In the genomic region with DNA sequence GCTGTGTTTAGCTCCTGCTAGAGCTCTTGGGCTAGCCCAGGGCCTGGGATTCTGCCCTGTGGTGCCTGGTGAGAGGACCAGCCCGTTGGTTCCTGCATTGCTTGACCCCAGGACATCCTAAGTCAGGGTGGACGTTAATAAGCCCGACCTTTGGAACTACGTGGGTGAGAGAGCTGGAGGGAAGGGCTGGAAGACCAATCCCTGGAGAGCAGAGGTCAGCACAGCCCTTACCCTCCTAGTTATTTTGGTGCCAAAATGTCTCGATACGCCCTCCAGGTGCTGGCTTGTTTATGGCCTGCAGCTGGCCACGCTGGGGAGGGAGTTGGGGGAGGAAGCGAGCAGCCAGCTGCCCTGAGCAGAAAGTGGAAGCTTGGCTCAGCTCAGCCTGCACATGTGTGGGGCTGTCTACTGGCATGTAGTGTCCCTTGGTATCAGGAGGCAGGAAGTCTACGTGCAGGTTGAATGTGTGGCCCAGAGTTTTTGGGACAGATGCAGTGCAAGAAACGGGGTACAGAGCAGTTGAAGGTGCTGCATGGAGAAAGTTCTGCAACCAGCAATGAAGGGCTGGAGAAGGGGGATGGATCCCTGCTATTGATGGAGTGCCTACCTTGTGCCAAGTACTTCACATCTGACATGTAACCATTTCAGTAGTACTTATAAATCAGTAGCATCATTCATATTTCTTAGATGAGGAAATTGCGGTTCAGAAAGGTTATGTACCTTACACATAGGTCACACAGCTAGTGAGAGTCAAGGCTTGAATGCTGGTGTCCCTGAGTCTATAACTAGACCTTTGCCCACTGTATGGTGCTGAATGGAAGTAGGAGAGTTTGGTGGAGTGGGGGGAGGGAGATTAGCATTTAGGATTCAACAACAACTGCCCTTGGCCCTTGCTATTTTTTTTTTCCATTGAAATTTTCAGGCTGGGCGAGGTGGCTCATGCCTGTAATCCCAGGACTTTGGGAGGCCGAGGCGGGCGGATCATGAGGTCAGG, we compare ENCODE assay signal across 7 cellular contexts. TPM values are rescaled to one million over a fixed set of nuclear protein-coding genes. Genes with fewer than 3 reads are reported as not detected.
DNase-seq lines count a peak whose midpoint lies in the region; ATAC-seq and TF ChIP-seq lines count a peak whose summit lies in the region.

No MANE protein-coding gene starts in this region.

- intact Hi-C loops in right lobe of liver (cut with DNase I) = no loop called here

- POLR2A ChIA-PET in WTC11 (lab: Charles Lee) = no interaction called here

- ATAC-seq in GM18868 (IDR thresholded peaks at IDR 0.05; ENCODE audit: unreplicated experiment) (peak; percentile 36), HG02571 (IDR thresholded peaks at IDR 0.05; ENCODE audit: unreplicated experiment) (peak; percentile 53), right lobe of liver (peak; percentile 76 to 86 (median 79)), WTC11 (no peak)

- H3K36me3 Mint-ChIP-seq in WTC11 = peaks cover 3% of the 10 kb centered on the region; the same call in 1 of the 2 replicates

- H3K4me3 ChIP-seq in Peyer's patch (no peak overlapping the region), right lobe of liver (no peak overlapping the region)

- H3K9me3 ChIP-seq in Peyer's patch (no peaks in the 10 kb centered on the region), right lobe of liver (no peaks in the 10 kb centered on the region)

- H3K4me1 ChIP-seq in Peyer's patch (peaks cover 8 to 42% (median 22%) of the 10 kb centered on the region in 4 donors), right lobe of liver (peaks cover 0 to 48% (median 20%) of the 10 kb centered on the region in 4 donors)

- peaks cover 22% of the 10 kb centered on the region for H3K27me3 Mint-ChIP-seq in WTC11 (ENCODE audit: low read depth)

- peaks cover 13% of the 10 kb centered on the region for H3K4me1 Mint-ChIP-seq in WTC11

- TF ChIP-seq POLR2A in Peyer's patch (IDR thresholded peaks at IDR 0.05) (no peak), right lobe of liver (IDR thresholded peaks at IDR 0.05) (no peak)

- CTCF ChIA-PET in WTC11 (lab: Charles Lee) = interaction anchor here (0.6 kb wide), 1 partner anchor 489 kb away, joined by 4 read pairs; no protein-coding TSS in a partner anchor

- H3K27ac Mint-ChIP-seq in WTC11 = no peak overlapping the region

- 31% methylated on average over 9 of the region's 15 CpGs for WGBS in right lobe of liver (ENCODE audit: insufficient coverage, low coverage, low lambda C conversion rate, missing lambda C conversion rate)

- H3K27ac ChIP-seq in Peyer's patch (peak overlapping the region; percentile 51 to 74 (median 64)), right lobe of liver (peak overlapping the region in 2 of 3 donors; percentile 24 to 65)

- H3K9me3 Mint-ChIP-seq in WTC11 = peaks cover 9% of the 10 kb centered on the region

- no peaks in the 10 kb centered on the region for H3K27me3 ChIP-seq in Peyer's patch
- H3K27me3 ChIP-seq in right lobe of liver = no peaks in the 10 kb centered on the region

- no peaks in the 10 kb centered on the region for H3K36me3 ChIP-seq in Peyer's patch
- H3K36me3 ChIP-seq in right lobe of liver = no peaks in the 10 kb centered on the region

- no peak overlapping the region for H3K4me3 Mint-ChIP-seq in WTC11

- DNase-seq in Peyer's patch (peak; percentile 80 to 90 (median 84)), right lobe of liver (peak; percentile 86 to 93 (median 93)), T-helper 9 cell (no peak), WTC11 (ENCODE audit: low spot score) (no peak)
- DNase-seq in activated naive CD4-positive, alpha-beta T cell (lab: John Stamatoyannopoulos, UW) = no peak

- TF ChIP-seq CTCF in Peyer's patch (IDR thresholded peaks at IDR 0.05) (no peak), right lobe of liver (IDR thresholded peaks at IDR 0.05) (no peak), WTC11 (IDR thresholded peaks at IDR 0.05) (no peak)

TF ChIP-seq in WTC11, 78 proteins besides CTCF, POLR2A, EP300 and RAD21:
- TF ChIP-seq, protein P1, sequence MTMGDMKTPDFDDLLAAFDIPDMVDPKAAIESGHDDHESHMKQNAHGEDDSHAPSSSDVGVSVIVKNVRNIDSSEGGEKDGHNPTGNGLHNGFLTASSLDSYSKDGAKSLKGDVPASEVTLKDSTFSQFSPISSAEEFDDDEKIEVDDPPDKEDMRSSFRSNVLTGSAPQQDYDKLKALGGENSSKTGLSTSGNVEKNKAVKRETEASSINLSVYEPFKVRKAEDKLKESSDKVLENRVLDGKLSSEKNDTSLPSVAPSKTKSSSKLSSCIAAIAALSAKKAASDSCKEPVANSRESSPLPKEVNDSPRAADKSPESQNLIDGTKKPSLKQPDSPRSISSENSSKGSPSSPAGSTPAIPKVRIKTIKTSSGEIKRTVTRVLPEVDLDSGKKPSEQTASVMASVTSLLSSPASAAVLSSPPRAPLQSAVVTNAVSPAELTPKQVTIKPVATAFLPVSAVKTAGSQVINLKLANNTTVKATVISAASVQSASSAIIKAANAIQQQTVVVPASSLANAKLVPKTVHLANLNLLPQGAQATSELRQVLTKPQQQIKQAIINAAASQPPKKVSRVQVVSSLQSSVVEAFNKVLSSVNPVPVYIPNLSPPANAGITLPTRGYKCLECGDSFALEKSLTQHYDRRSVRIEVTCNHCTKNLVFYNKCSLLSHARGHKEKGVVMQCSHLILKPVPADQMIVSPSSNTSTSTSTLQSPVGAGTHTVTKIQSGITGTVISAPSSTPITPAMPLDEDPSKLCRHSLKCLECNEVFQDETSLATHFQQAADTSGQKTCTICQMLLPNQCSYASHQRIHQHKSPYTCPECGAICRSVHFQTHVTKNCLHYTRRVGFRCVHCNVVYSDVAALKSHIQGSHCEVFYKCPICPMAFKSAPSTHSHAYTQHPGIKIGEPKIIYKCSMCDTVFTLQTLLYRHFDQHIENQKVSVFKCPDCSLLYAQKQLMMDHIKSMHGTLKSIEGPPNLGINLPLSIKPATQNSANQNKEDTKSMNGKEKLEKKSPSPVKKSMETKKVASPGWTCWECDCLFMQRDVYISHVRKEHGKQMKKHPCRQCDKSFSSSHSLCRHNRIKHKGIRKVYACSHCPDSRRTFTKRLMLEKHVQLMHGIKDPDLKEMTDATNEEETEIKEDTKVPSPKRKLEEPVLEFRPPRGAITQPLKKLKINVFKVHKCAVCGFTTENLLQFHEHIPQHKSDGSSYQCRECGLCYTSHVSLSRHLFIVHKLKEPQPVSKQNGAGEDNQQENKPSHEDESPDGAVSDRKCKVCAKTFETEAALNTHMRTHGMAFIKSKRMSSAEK (CRISPR knock-in tag; IDR thresholded peaks at IDR 0.05; ENCODE audit: borderline replicate concordance) = no peak
- TF ChIP-seq, protein P2, sequence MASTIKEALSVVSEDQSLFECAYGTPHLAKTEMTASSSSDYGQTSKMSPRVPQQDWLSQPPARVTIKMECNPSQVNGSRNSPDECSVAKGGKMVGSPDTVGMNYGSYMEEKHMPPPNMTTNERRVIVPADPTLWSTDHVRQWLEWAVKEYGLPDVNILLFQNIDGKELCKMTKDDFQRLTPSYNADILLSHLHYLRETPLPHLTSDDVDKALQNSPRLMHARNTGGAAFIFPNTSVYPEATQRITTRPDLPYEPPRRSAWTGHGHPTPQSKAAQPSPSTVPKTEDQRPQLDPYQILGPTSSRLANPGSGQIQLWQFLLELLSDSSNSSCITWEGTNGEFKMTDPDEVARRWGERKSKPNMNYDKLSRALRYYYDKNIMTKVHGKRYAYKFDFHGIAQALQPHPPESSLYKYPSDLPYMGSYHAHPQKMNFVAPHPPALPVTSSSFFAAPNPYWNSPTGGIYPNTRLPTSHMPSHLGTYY (CRISPR knock-in tag; IDR thresholded peaks at IDR 0.05) = no peak
- TF ChIP-seq ZNF138 (CRISPR knock-in tag; conservative IDR thresholded peaks at IDR 0.05) (no peak), SOX15 (CRISPR knock-in tag; IDR thresholded peaks at IDR 0.05) (no peak), JUN (CRISPR knock-in tag; IDR thresholded peaks at IDR 0.05) (no peak), PRRX2 (CRISPR knock-in tag; IDR thresholded peaks at IDR 0.05) (no peak), FOXP1 (CRISPR knock-in tag; IDR thresholded peaks at IDR 0.05; ENCODE audit: borderline replicate concordance) (no peak)
- TF ChIP-seq, protein P3, sequence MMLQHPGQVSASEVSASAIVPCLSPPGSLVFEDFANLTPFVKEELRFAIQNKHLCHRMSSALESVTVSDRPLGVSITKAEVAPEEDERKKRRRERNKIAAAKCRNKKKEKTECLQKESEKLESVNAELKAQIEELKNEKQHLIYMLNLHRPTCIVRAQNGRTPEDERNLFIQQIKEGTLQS (CRISPR knock-in tag; conservative IDR thresholded peaks at IDR 0.05) = no peak
- TF ChIP-seq, protein P4, sequence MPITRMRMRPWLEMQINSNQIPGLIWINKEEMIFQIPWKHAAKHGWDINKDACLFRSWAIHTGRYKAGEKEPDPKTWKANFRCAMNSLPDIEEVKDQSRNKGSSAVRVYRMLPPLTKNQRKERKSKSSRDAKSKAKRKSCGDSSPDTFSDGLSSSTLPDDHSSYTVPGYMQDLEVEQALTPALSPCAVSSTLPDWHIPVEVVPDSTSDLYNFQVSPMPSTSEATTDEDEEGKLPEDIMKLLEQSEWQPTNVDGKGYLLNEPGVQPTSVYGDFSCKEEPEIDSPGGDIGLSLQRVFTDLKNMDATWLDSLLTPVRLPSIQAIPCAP (CRISPR knock-in tag; IDR thresholded peaks at IDR 0.05) = no peak

RNA-seq across cellular contexts. Expression of a gene that starts 5.0 kb away (rescaled TPM):
- total RNA-seq in Peyer's patch (100 to 1,000 TPM in 2 of 4 donors, 10 to 100 TPM in 2; 67.7 to 195 (median 125) TPM), right lobe of liver (10 to 100 TPM in 4 of 6 experiments, 1 to 10 TPM in 2; 6.5 to 16.6 (median 14.2) TPM), WTC11 (2021) (30.6 to 41.4 TPM (median 31.9 TPM) in 3 replicates)

RNA-seq across cellular contexts. Expression of a gene that starts 41.7 kb away (rescaled TPM):
- total RNA-seq in Peyer's patch = not detected
- not detected for total RNA-seq in right lobe of liver
- total RNA-seq in WTC11 (2021) = 0.14 TPM in 1 of 3 replicates, not detected in the others

Comparison
In these comparisons a context has a peak if more than half of its experiments do, and no peak if none do; other contexts are left out.
1. DNase-seq: peak in Peyer's patch (3 of 3) and right lobe of liver (3 of 3); none in T-helper 9 cell (single experiment), activated naive CD4-positive, alpha-beta T cell (0 of 4) and WTC11 (single experiment).